ENCODE assay signal across 31 cellular contexts in the genomic region with DNA sequence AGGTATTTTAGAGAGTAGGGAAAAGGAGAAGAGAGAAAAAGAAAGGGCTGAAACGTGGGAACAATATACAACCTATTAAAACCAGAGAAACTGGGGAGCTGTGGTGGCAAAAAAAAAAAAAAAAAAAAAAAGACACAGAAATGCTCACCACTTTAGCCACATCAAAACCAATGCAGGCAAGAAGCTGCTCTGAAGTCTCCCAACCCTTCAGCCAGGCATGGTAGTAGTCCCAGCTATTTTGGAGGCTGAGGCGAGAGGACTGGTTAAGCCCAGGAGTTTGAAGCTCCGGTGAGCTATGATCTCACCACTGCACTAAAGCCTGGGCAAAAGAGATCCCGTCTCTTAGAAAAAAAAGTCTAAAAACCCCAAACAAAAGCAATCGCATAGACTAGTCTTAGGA.
"Had no signal": no experiment of that assay in that cellular context is flagged by ENCODE, and none has a peak within 500 bp of the region (broad histone marks: within the 10 kb centered on the region; RNA-seq: fewer than 3 reads in every experiment).

No MANE protein-coding gene starts in this region.

- H3K27me3 ChIP-seq: left lung, neural progenitor cell, neutrophil, ovary, right atrium auricular region, right lobe of liver, tibial nerve, vagina had no signal

- H3K27ac ChIP-seq: left lung, lower lobe of right lung, neural progenitor cell, neutrophil, ovary, right atrium auricular region, right lobe of liver, tibial nerve, vagina had no signal

- H3K4me1 ChIP-seq: left lung, lower lobe of right lung, right atrium auricular region, right lobe of liver, tibial nerve, vagina had no signal

- H3K4me3 ChIP-seq: left lung, lower lobe of right lung, neural progenitor cell, ovary, right atrium auricular region, right lobe of liver, smooth muscle cell, tibial nerve, vagina had no signal

- H3K27me3 Mint-ChIP-seq: naive B cell; progenitor cell of endocrine pancreas; stimulated activated memory B cell treated with anti-CD40 and anti-IgM and Interleukin-4, amounts not matched to agents 10 μg/mL and 1 μg/mL and 100 μg/mL, for 72 hours had no signal

- H3K4me3 Mint-ChIP-seq: immature natural killer cell; naive B cell; natural killer cell; nephron progenitor cell; neural progenitor cell; stimulated activated memory B cell treated with anti-CD40 and anti-IgM and Interleukin-4, amounts not matched to agents 10 μg/mL and 1 μg/mL and 100 μg/mL, for 72 hours; stimulated activated naive CD8-positive, alpha-beta T cell treated with anti-CD3 and anti-CD28 coated beads, Interleukin-15, amount 100 ng/mL, for 72 hours; type B pancreatic cell had no signal

- H3K4me1 Mint-ChIP-seq: immature natural killer cell; natural killer cell; nephron progenitor cell; neural progenitor cell; stimulated activated naive CD8-positive, alpha-beta T cell treated with anti-CD3 and anti-CD28 coated beads, Interleukin-15, amount 100 ng/mL, for 72 hours had no signal

- H3K36me3 Mint-ChIP-seq: immature natural killer cell, natural killer cell had no signal

- FAIRE-seq: islet of Langerhans, kidney had no signal

- H2AFZ ChIP-seq: neural progenitor cell had no signal

- DNase-seq: hippocampal formation; immature natural killer cell; kidney; left colon; left lung; lower lobe of right lung; mammary epithelial cell; mesenchymal stem cell; naive B cell; natural killer cell; nephron progenitor cell; occipital lobe; ovary; right lobe of liver; stimulated activated CD4-positive, alpha-beta T cell treated with anti-CD3 and anti-CD28 coated beads, Interleukin-1b, Interleukin-23, amount 100 ng/mL, for 48 hours; stimulated activated CD4-positive, alpha-beta T cell treated with anti-CD3 and anti-CD28 coated beads, Interleukin-2, amount 100 ng/mL, for 48 hours; stimulated activated CD4-positive, alpha-beta T cell treated with anti-CD3 and anti-CD28 coated beads, Interleukin-4, amount 100 ng/mL, for 4 hours; stimulated activated CD8-positive, alpha-beta memory T cell treated with anti-CD3 and anti-CD28 coated beads, Interleukin-4, amount 100 ng/mL, for 48 hours; stimulated activated naive CD4-positive, alpha-beta T cell treated with Interleukin-2 at 50 U/mL for 16 hours; stimulated activated naive CD8-positive, alpha-beta T cell treated with anti-CD3 and anti-CD28 coated beads, Interleukin-15, amount 100 ng/mL, for 72 hours; substantia nigra had no signal

- ATAC-seq: left colon; left lung; lower lobe of right lung; natural killer cell; right lobe of liver; stimulated activated memory B cell treated with anti-CD40 and anti-IgM and Interleukin-4, amounts not matched to agents 10 μg/mL and 1 μg/mL and 100 μg/mL, for 72 hours; stimulated activated naive CD8-positive, alpha-beta T cell treated with anti-CD3 and anti-CD28 coated beads, Interleukin-15, amount 100 ng/mL, for 72 hours had no signal

- H3K4me2 ChIP-seq: neural progenitor cell, smooth muscle cell had no signal

- H3K36me3 ChIP-seq: left lung, lower lobe of right lung, neutrophil, ovary, right atrium auricular region, right lobe of liver, vagina had no signal

- H3K27ac Mint-ChIP-seq: immature natural killer cell; natural killer cell; nephron progenitor cell; neural progenitor cell; progenitor cell of endocrine pancreas; stimulated activated memory B cell treated with anti-CD40 and anti-IgM and Interleukin-4, amounts not matched to agents 10 μg/mL and 1 μg/mL and 100 μg/mL, for 72 hours; stimulated activated naive CD8-positive, alpha-beta T cell treated with anti-CD3 and anti-CD28 coated beads, Interleukin-15, amount 100 ng/mL, for 72 hours; type B pancreatic cell had no signal

- H3K9ac ChIP-seq: neural progenitor cell had no signal

- H3K9me3 ChIP-seq: lower lobe of right lung, neutrophil, ovary, right atrium auricular region, right lobe of liver, vagina had no signal
